ENCODE assay signal across 13 cellular contexts in genomic region chr16:17272716-17273115, GRCh38.
A peak's percentile ranks its signal among the peaks of the same experiment; 100 is the strongest.
DNase-seq lines count a peak whose midpoint lies in the region; ATAC-seq and TF ChIP-seq lines count a peak whose summit lies in the region.
"Had no signal": no experiment of that assay in that cellular context is flagged by ENCODE, and none has a peak within 500 bp of the region (broad histone marks: within the 10 kb centered on the region; RNA-seq: fewer than 3 reads in every experiment).

No MANE protein-coding gene starts in this region.

- no peak for TF ChIP-seq CTCF in natural killer cell (IDR thresholded peaks at IDR 0.05)
- no peak for TF ChIP-seq CTCF in adrenal gland (IDR thresholded peaks at IDR 0.05)
- no peak for TF ChIP-seq CTCF in omental fat pad (IDR thresholded peaks at IDR 0.05)

- intact Hi-C loops in natural killer cell (cut with micrococcal nuclease) (loop anchor here (1.0 to 10.0 kb wide), 2 partner anchors 97 to 142 kb away; no protein-coding TSS in a partner anchor), adrenal gland (cut with DNase I) (loop anchor here in 1 of 2 donors (10.0 kb wide), 1 partner anchor 192 kb away; no protein-coding TSS in a partner anchor)

- H4K91ac ChIP-seq in mesenchymal stem cell (ENCODE audit: low read length) = no peak overlapping the region

- H3K4me3 Mint-ChIP-seq in natural killer cell treated with Interleukin-12 subunit alpha and Interleukin-12 subunit beta and Interleukin-15 and Interleukin-18, amount 100 ng/mL, for 72 hours = peak overlapping the region; percentile 81
- H3K4me3 Mint-ChIP-seq in natural killer cell = no peak overlapping the region
- H3K4me3 Mint-ChIP-seq: naive thymus-derived CD8-positive, alpha-beta T cell had no signal

- H2BK5ac ChIP-seq in mesenchymal stem cell (ENCODE audit: low read depth, low read length, poor library complexity, severe bottlenecking) = no peak overlapping the region

- H3K4me2 ChIP-seq in mesenchymal stem cell (ENCODE audit: low read length, poor library complexity, severe bottlenecking) = no peak overlapping the region

- H3K23ac ChIP-seq in mesenchymal stem cell (ENCODE audit: low read length in 2 of 2) = no peak overlapping the region

- H3K14ac ChIP-seq in mesenchymal stem cell (ENCODE audit: low read length in 2 of 2) = no peak overlapping the region

- no peak overlapping the region for H2AK5ac ChIP-seq in mesenchymal stem cell (ENCODE audit: low read length, severe bottlenecking)

- H3K27ac ChIP-seq in adrenal gland (peak overlapping the region in 4 of 5 donors; percentile 49 to 91 (median 88)), mesenchymal stem cell (ENCODE audit: low read length, poor library complexity, severe bottlenecking) (no peak overlapping the region)

- peak overlapping the region; percentile 34 for H3K9ac ChIP-seq in mesenchymal stem cell (ENCODE audit: low read length)

- TF ChIP-seq POLR2A in adrenal gland (IDR thresholded peaks at IDR 0.05) = no peak

- H2BK120ac ChIP-seq in mesenchymal stem cell (ENCODE audit: low read depth, low read length) = no peak overlapping the region

- no peak overlapping the region for H3K18ac ChIP-seq in mesenchymal stem cell (ENCODE audit: low read depth in 1 of 2, low read length in 2 of 2)

- no peaks in the 10 kb centered on the region for H3K79me1 ChIP-seq in mesenchymal stem cell (replicated peaks; ENCODE audit: low read length, poor library complexity, severe bottlenecking)

- H3K27ac Mint-ChIP-seq in natural killer cell treated with Interleukin-12 subunit alpha and Interleukin-12 subunit beta and Interleukin-15 and Interleukin-18, amount 100 ng/mL, for 72 hours = peak overlapping the region; percentile 90 to 99
- H3K27ac Mint-ChIP-seq in natural killer cell = peak overlapping the region in 1 of 2 donors; percentile 78
- H3K27ac Mint-ChIP-seq: activated T-helper 2 cell treated with anti-CD3 and anti-CD28 coated beads, Interferon-gamma antibody, Interleukin-2, Interleukin-4, amounts not matched to agents 10 μg/mL and 5 μg/mL and 100 μg/mL, durations not matched to agents 14 hours and 24 hours and 36 hours had no signal

- DNase-seq in natural killer cell treated with Interleukin-12 subunit alpha and Interleukin-12 subunit beta and Interleukin-15 and Interleukin-18, amount 100 ng/mL, for 72 hours (ENCODE audit: low spot score) = no peak
- DNase-seq in natural killer cell (no peak), adrenal gland (no peak), mesenchymal stem cell (no peak), omental fat pad (ENCODE audit: low spot score) (no peak), NCI-H524 treated with DMSO at 0.1 percent for 48 hours (lab: John Stamatoyannopoulos, UW) (no peak)
- DNase-seq: H7; naive thymus-derived CD8-positive, alpha-beta T cell; NCI-H187; SHP77 treated with DMSO at 0.1 percent for 48 hours had no signal

- no peak overlapping the region for H2BK15ac ChIP-seq in mesenchymal stem cell (ENCODE audit: low read depth, poor library complexity, severe bottlenecking)

- H3K9me3 Mint-ChIP-seq in natural killer cell treated with Interleukin-12 subunit alpha and Interleukin-12 subunit beta and Interleukin-15 and Interleukin-18, amount 100 ng/mL, for 72 hours = no peaks in the 10 kb centered on the region
- no peaks in the 10 kb centered on the region for H3K9me3 Mint-ChIP-seq in natural killer cell
- H3K9me3 Mint-ChIP-seq: activated T-helper 2 cell treated with anti-CD3 and anti-CD28 coated beads, Interferon-gamma antibody, Interleukin-2, Interleukin-4, amounts not matched to agents 10 μg/mL and 5 μg/mL and 100 μg/mL, durations not matched to agents 14 hours and 24 hours and 36 hours; naive thymus-derived CD8-positive, alpha-beta T cell had no signal

- 79 to 85% (median 80%) methylated on average over 10 of the region's 10 CpGs for WGBS in adrenal gland, 4 donors
- WGBS in mesenchymal stem cell = 86% methylated on average over 7 of the region's 10 CpGs

- no peak overlapping the region for H4K8ac ChIP-seq in mesenchymal stem cell (ENCODE audit: low read length)

- H2BK12ac ChIP-seq in mesenchymal stem cell (ENCODE audit: low read length in 2 of 2) = no peak overlapping the region

- ATAC-seq in natural killer cell treated with Interleukin-12 subunit alpha and Interleukin-12 subunit beta and Interleukin-15 and Interleukin-18, amount 100 ng/mL, for 72 hours = no peak
- ATAC-seq in natural killer cell = no peak
- ATAC-seq in omental fat pad (ENCODE audit: low FRiP score) = no peak
- no peak for ATAC-seq in HG03025 (IDR thresholded peaks at IDR 0.05; ENCODE audit: low FRiP score, unreplicated experiment)
- ATAC-seq in GM21619 (IDR thresholded peaks at IDR 0.05; ENCODE audit: unreplicated experiment) = no peak
- ATAC-seq: naive thymus-derived CD8-positive, alpha-beta T cell had no signal

- H3K36me3 Mint-ChIP-seq in natural killer cell treated with Interleukin-12 subunit alpha and Interleukin-12 subunit beta and Interleukin-15 and Interleukin-18, amount 100 ng/mL, for 72 hours = no peaks in the 10 kb centered on the region
- H3K36me3 Mint-ChIP-seq in natural killer cell = no peaks in the 10 kb centered on the region

- H3K36me3 ChIP-seq in adrenal gland (replicated peaks in 1 of 2) (no peaks in the 10 kb centered on the region), mesenchymal stem cell (ENCODE audit: control insufficient read depth in 1 of 2, insufficient read depth in 2 of 2, low read depth in 1 of 2, low read length in 2 of 2) (peaks cover 0 to 3% of the 10 kb centered on the region in 2 experiments)

- H3K27me3 ChIP-seq in adrenal gland (no peaks in the 10 kb centered on the region), mesenchymal stem cell (ENCODE audit: control insufficient read depth in 1 of 2, insufficient read depth in 1 of 2, low read length in 2 of 2) (peaks cover 0 to 23% of the 10 kb centered on the region in 2 experiments)

- peaks cover 21 to 47% of the 10 kb centered on the region in 2 donors for H3K4me1 ChIP-seq in adrenal gland (replicated peaks in 1 of 2)
- H3K4me1 ChIP-seq in mesenchymal stem cell (ENCODE audit: control insufficient read depth, insufficient read depth, low read depth, low read length) = no peaks in the 10 kb centered on the region

- peaks cover 52 to 61% of the 10 kb centered on the region in 2 donors for H3K4me1 Mint-ChIP-seq in natural killer cell treated with Interleukin-12 subunit alpha and Interleukin-12 subunit beta and Interleukin-15 and Interleukin-18, amount 100 ng/mL, for 72 hours (ENCODE audit: low read depth in 2 of 2)
- H3K4me1 Mint-ChIP-seq in natural killer cell = peaks cover 60% of the 10 kb centered on the region in 2 donors

- H3K4ac ChIP-seq in mesenchymal stem cell (ENCODE audit: low read depth in 1 of 2, low read length in 2 of 2) = no peak overlapping the region

- no peaks in the 10 kb centered on the region for H3K27me3 Mint-ChIP-seq in natural killer cell treated with Interleukin-12 subunit alpha and Interleukin-12 subunit beta and Interleukin-15 and Interleukin-18, amount 100 ng/mL, for 72 hours
- H3K27me3 Mint-ChIP-seq in natural killer cell (ENCODE audit: low read depth in 2 of 2) = no peaks in the 10 kb centered on the region
- H3K27me3 Mint-ChIP-seq: naive thymus-derived CD8-positive, alpha-beta T cell had no signal

- H2AFZ ChIP-seq in mesenchymal stem cell (ENCODE audit: low read depth, low read length) = no peak overlapping the region

- no peak overlapping the region for H3K4me3 ChIP-seq in adrenal gland
- no peak overlapping the region for H3K4me3 ChIP-seq in mesenchymal stem cell (ENCODE audit: insufficient read depth in 1 of 2, low read depth in 1 of 2, low read length in 2 of 2)

- no peaks in the 10 kb centered on the region for H3K9me3 ChIP-seq in adrenal gland (replicated peaks in 1 of 3)
- H3K9me3 ChIP-seq in mesenchymal stem cell (ENCODE audit: control insufficient read depth, low read length) = no peaks in the 10 kb centered on the region
